In genomic region chr4:136012250-136012649, GRCh38 we compare ENCODE assay signal across 12 cellular contexts.
"Had no signal": no experiment of that assay in that cellular context is flagged by ENCODE, and none has a peak within 500 bp of the region (broad histone marks: within the 10 kb centered on the region; RNA-seq: fewer than 3 reads in every experiment).

No MANE protein-coding gene starts in this region.

- H3K4me3 ChIP-seq: breast epithelium, thyroid gland had no signal

- H3K9me3 ChIP-seq: thyroid gland had no signal

- H3K4me1 ChIP-seq: breast epithelium, thyroid gland had no signal

- H3K36me3 ChIP-seq: breast epithelium, thyroid gland had no signal

- H3K27ac Mint-ChIP-seq: activated B cell treated with CpG ODN at 0.5 μM for 24 hours; activated CD4-positive, alpha-beta T cell treated with anti-CD3 and anti-CD28 coated beads, Interleukin-2, amount 10 ng/mL, durations not matched to agents 24 days and 14 days; activated naive CD8-positive, alpha-beta T cell; stimulated activated naive B cell treated with anti-CD40 and anti-IgM and Interleukin-4, amounts not matched to agents 10 μg/mL and 1 μg/mL and 100 μg/mL, for 72 hours had no signal

- H3K27ac ChIP-seq: breast epithelium, thyroid gland had no signal

- H3K36me3 Mint-ChIP-seq: activated naive CD8-positive, alpha-beta T cell; stimulated activated naive B cell treated with anti-CD40 and anti-IgM and Interleukin-4, amounts not matched to agents 10 μg/mL and 1 μg/mL and 100 μg/mL, for 72 hours had no signal

- H3K4me1 Mint-ChIP-seq: activated B cell treated with CpG ODN at 0.5 μM for 24 hours; activated CD4-positive, alpha-beta T cell treated with anti-CD3 and anti-CD28 coated beads, Interleukin-2, amount 10 ng/mL, durations not matched to agents 24 days and 14 days; stimulated activated naive B cell treated with anti-CD40 and anti-IgM and Interleukin-4, amounts not matched to agents 10 μg/mL and 1 μg/mL and 100 μg/mL, for 72 hours had no signal

- H3K27me3 ChIP-seq: breast epithelium, thyroid gland had no signal

- H3K4me3 Mint-ChIP-seq: activated B cell treated with CpG ODN at 0.5 μM for 24 hours; activated CD4-positive, alpha-beta T cell treated with anti-CD3 and anti-CD28 coated beads, Interleukin-2, amount 10 ng/mL, durations not matched to agents 24 days and 14 days; activated naive CD8-positive, alpha-beta T cell; stimulated activated naive B cell treated with anti-CD40 and anti-IgM and Interleukin-4, amounts not matched to agents 10 μg/mL and 1 μg/mL and 100 μg/mL, for 72 hours had no signal

- H3K27me3 Mint-ChIP-seq: activated B cell treated with CpG ODN at 0.5 μM for 24 hours; activated CD4-positive, alpha-beta T cell treated with anti-CD3 and anti-CD28 coated beads, Interleukin-2, amount 10 ng/mL, durations not matched to agents 24 days and 14 days; activated naive CD8-positive, alpha-beta T cell; stimulated activated naive B cell treated with anti-CD40 and anti-IgM and Interleukin-4, amounts not matched to agents 10 μg/mL and 1 μg/mL and 100 μg/mL, for 72 hours had no signal

- DNase-seq: activated B cell treated with CpG ODN at 0.5 μM for 24 hours; activated CD4-positive, alpha-beta T cell treated with anti-CD3 and anti-CD28 coated beads, Interleukin-2, amount 10 ng/mL, durations not matched to agents 24 days and 14 days; activated CD8-positive, alpha-beta memory T cell treated with anti-CD3 and anti-CD28 coated beads, Interleukin-2, amount 50 U/mL, for 48 hours; activated gamma-delta T cell treated with Interleukin-2 at 50 U/mL for 16 hours; erythroblast; hippocampal formation; stimulated activated CD4-positive, alpha-beta T cell treated with anti-CD3 and anti-CD28 coated beads, Interleukin-2, amount 100 ng/mL, for 48 hours; stimulated activated naive B cell treated with anti-CD40 and anti-IgM and Interleukin-4, amounts not matched to agents 10 μg/mL and 1 μg/mL and 100 μg/mL, for 72 hours; T-helper 2 cell; thyroid gland had no signal
